ENCODE assay signal across 16 cellular contexts in genomic region chr2:101740555-101740964, GRCh38. TPM values are rescaled to one million over a fixed set of nuclear protein-coding genes. Genes with fewer than 3 reads are reported as not detected.
DNase-seq lines count a peak whose midpoint lies in the region; ATAC-seq, FAIRE-seq and TF ChIP-seq lines count a peak whose summit lies in the region.
"Had no signal": no experiment of that assay in that cellular context is flagged by ENCODE, and none has a peak within 500 bp of the region (broad histone marks: within the 10 kb centered on the region; RNA-seq: fewer than 3 reads in every experiment).

No MANE protein-coding gene starts in this region.

- POLR2A ChIA-PET in A549 (lab: Yijun Ruan, JAX), result no interaction called here

- TF ChIP-seq EP300 in A549 (IDR thresholded peaks at IDR 0.05), result no peak

- H3K27me3 Mint-ChIP-seq in H9 (ENCODE audit: low read depth) (no peaks in the 10 kb centered on the region), immature natural killer cell (ENCODE audit: low read depth in 3 of 3) (no peaks in the 10 kb centered on the region)
- H3K27me3 Mint-ChIP-seq: activated CD8-positive, alpha-beta memory T cell treated with anti-CD3 and anti-CD28 coated beads, Interleukin-2, amount 10 ng/mL, durations not matched to agents 7 days and 5 days; activated naive CD4-positive, alpha-beta T cell treated with anti-CD3 and anti-CD28 coated beads, Interleukin-2, amount 10 ng/mL, durations not matched to agents 7 days and 5 days; type B pancreatic cell had no signal

- 41% methylated on average over 1 of the region's 1 CpG for WGBS in A549 (ENCODE audit: missing lambda C conversion rate)
- no CpG with 5 or more reads among the region's 1 CpG for WGBS in H9 (ENCODE audit: extremely low coverage, insufficient read length, low lambda C conversion rate)
- WGBS in spleen, 5 donors, result 23 to 42% (median 33%) methylated on average over 1 of the region's 1 CpG

- H2BK15ac ChIP-seq in H9 (ENCODE audit: low read depth, low read length), result no peak overlapping the region

- no peak overlapping the region for H4K91ac ChIP-seq in H9 (ENCODE audit: insufficient read length, low read depth, low read length)

- H4K5ac ChIP-seq in H9 (ENCODE audit: insufficient read length, low read depth, low read length), result no peak overlapping the region

- peak overlapping the region in 2 of 3 experiments; percentile 56 to 89; a peak in 1 of 7 replicates for H3K27ac Mint-ChIP-seq in H9
- H3K27ac Mint-ChIP-seq in immature natural killer cell, result no peak overlapping the region
- H3K27ac Mint-ChIP-seq: activated CD8-positive, alpha-beta memory T cell treated with anti-CD3 and anti-CD28 coated beads, Interleukin-2, amount 10 ng/mL, durations not matched to agents 7 days and 5 days; activated naive CD4-positive, alpha-beta T cell treated with anti-CD3 and anti-CD28 coated beads, Interleukin-2, amount 10 ng/mL, durations not matched to agents 7 days and 5 days; type B pancreatic cell had no signal

- no peak for TF ChIP-seq RAD21 in A549 (conservative IDR thresholded peaks at IDR 0.05 in 1 of 2, IDR thresholded peaks at IDR 0.05 in 1 of 2)

- no peak overlapping the region for H4K8ac ChIP-seq in H9 (replicated peaks; ENCODE audit: insufficient read length, low read depth, low read length)

- H3K27ac ChIP-seq in A549 (peak overlapping the region in 1 of 2 experiments; percentile 28; a peak in 1 of 6 replicates), H9 (ENCODE audit: insufficient read length, low read depth, low read length) (no peak overlapping the region), SU-DHL-6 (ENCODE audit: low read depth, low read length) (no peak overlapping the region), layer of hippocampus (ENCODE audit: low read depth, low read length) (peak overlapping the region; percentile 13), spleen (peak overlapping the region in 4 of 8 donors; percentile 9 to 59 (median 42))

- no peak overlapping the region for H3K4me3 ChIP-seq in A549
- no peak overlapping the region for H3K4me3 ChIP-seq in SU-DHL-6 (ENCODE audit: insufficient read depth, low read length, poor library complexity, severe bottlenecking)
- no peak overlapping the region for H3K4me3 ChIP-seq in spleen
- H3K4me3 ChIP-seq: lung had no signal

- no peaks in the 10 kb centered on the region for H3K36me3 ChIP-seq in SU-DHL-6 (ENCODE audit: low read length)
- no peaks in the 10 kb centered on the region for H3K36me3 ChIP-seq in spleen

- peaks cover 3% of the 10 kb centered on the region for H3K79me1 ChIP-seq in H9 (ENCODE audit: insufficient read depth, low read depth, low read length, poor library complexity, severe bottlenecking)

- H3K14ac ChIP-seq in H9 (ENCODE audit: insufficient read depth, low read length), result no peak overlapping the region

- H3T11ph ChIP-seq in H9 (ENCODE audit: low read length), result no peak overlapping the region

- H3K9me3 Mint-ChIP-seq in H9 (no peaks in the 10 kb centered on the region), immature natural killer cell (no peaks in the 10 kb centered on the region)
- H3K9me3 Mint-ChIP-seq: activated naive CD4-positive, alpha-beta T cell treated with anti-CD3 and anti-CD28 coated beads, Interleukin-2, amount 10 ng/mL, durations not matched to agents 7 days and 5 days; type B pancreatic cell had no signal

- H2BK12ac ChIP-seq in H9 (ENCODE audit: insufficient read length, low read depth, low read length), result no peak overlapping the region

- H3K9ac ChIP-seq in H9 (ENCODE audit: extremely low read depth, insufficient read length, low read length), result no peak overlapping the region
- H3K9ac ChIP-seq in SU-DHL-6 (ENCODE audit: low read length), result no peak overlapping the region

- no peaks in the 10 kb centered on the region for H3K9me2 ChIP-seq in SU-DHL-6 (replicated peaks; ENCODE audit: insufficient read depth, low read length)

- H3K23me2 ChIP-seq in H9 (ENCODE audit: insufficient read length, low read depth, low read length, poor library complexity, severe bottlenecking), result no peaks in the 10 kb centered on the region

- H2AK5ac ChIP-seq in H9 (ENCODE audit: insufficient read length, low read length), result no peak overlapping the region

- H3K4ac ChIP-seq in H9 (ENCODE audit: low read depth, low read length), result no peak overlapping the region

- 0 out of 2 replicates have a peak, but pooled peaks cover 7% of the 10 kb centered on the region for H3F3A ChIP-seq in SU-DHL-6 (ENCODE audit: insufficient read depth)

- no peak overlapping the region for H2BK120ac ChIP-seq in H9 (ENCODE audit: low read depth, low read length, poor library complexity, severe bottlenecking)

- H2AFZ ChIP-seq in H9 (ENCODE audit: low read length), result no peak overlapping the region
- no peak overlapping the region for H2AFZ ChIP-seq in SU-DHL-6 (ENCODE audit: low read depth, low read length, severe bottlenecking)

- H3K18ac ChIP-seq in H9 (ENCODE audit: insufficient read length, low read depth, low read length), result no peak overlapping the region

- intact Hi-C loops in spleen (cut with DNase I; ENCODE audit: low total_unique reads), result no loop called here

- H3K4me2 ChIP-seq in A549 (peak overlapping the region; percentile 30), H9 (ENCODE audit: insufficient read depth, insufficient read length, low read length) (no peak overlapping the region), SU-DHL-6 (ENCODE audit: low read depth, low read length, poor library complexity, severe bottlenecking) (peak overlapping the region; percentile 12)

- no peak for ATAC-seq in A549
- no peak for ATAC-seq in GM18502 (IDR thresholded peaks at IDR 0.05; ENCODE audit: poor library complexity, unreplicated experiment)
- ATAC-seq: activated CD8-positive, alpha-beta memory T cell treated with anti-CD3 and anti-CD28 coated beads, Interleukin-2, amount 10 ng/mL, durations not matched to agents 7 days and 5 days had no signal

- H3K4me1 Mint-ChIP-seq in H9 (peaks cover 76 to 77% of the 10 kb centered on the region in 2 experiments), immature natural killer cell (peaks cover 70 to 91% of the 10 kb centered on the region in 2 donors)

- H3K4me1 ChIP-seq in A549, result peaks cover 76% of the 10 kb centered on the region
- H3K4me1 ChIP-seq in H9 (ENCODE audit: insufficient read depth, low read length), result peaks cover 3% of the 10 kb centered on the region; the same call in 1 of the 2 replicates
- peaks cover 24 to 97% (median 82%) of the 10 kb centered on the region in 6 donors for H3K4me1 ChIP-seq in spleen

- no peak overlapping the region for H2BK20ac ChIP-seq in H9 (ENCODE audit: low read depth, low read length, poor library complexity, severe bottlenecking)

- H3K36me3 Mint-ChIP-seq in H9 (ENCODE audit: insufficient read depth in 1 of 3, low read depth in 3 of 3) (peaks cover 0 to 9% (median 0%) of the 10 kb centered on the region in 3 experiments; a peak in 2 of 7 replicates), immature natural killer cell (no peaks in the 10 kb centered on the region)

- no peak overlapping the region; a peak in 1 of 5 replicates for H3K4me3 Mint-ChIP-seq in H9
- H3K4me3 Mint-ChIP-seq in immature natural killer cell, result no peak overlapping the region
- H3K4me3 Mint-ChIP-seq: activated CD8-positive, alpha-beta memory T cell treated with anti-CD3 and anti-CD28 coated beads, Interleukin-2, amount 10 ng/mL, durations not matched to agents 7 days and 5 days; activated naive CD4-positive, alpha-beta T cell treated with anti-CD3 and anti-CD28 coated beads, Interleukin-2, amount 10 ng/mL, durations not matched to agents 7 days and 5 days; type B pancreatic cell had no signal

- no peaks in the 10 kb centered on the region for H3K9me3 ChIP-seq in A549
- H3K9me3 ChIP-seq in H9 (ENCODE audit: control insufficient read depth, low read depth, low read length), result no peaks in the 10 kb centered on the region
- no peaks in the 10 kb centered on the region for H3K9me3 ChIP-seq in SU-DHL-6 (ENCODE audit: insufficient read depth, low read length)
- H3K9me3 ChIP-seq in spleen, result no peaks in the 10 kb centered on the region

- H3K56ac ChIP-seq in H9 (ENCODE audit: insufficient read length, low read depth, low read length), result no peak overlapping the region

- H3K79me2 ChIP-seq in H9 (ENCODE audit: insufficient read depth, low read length), result peaks cover 40% of the 10 kb centered on the region
- H3K79me2 ChIP-seq in SU-DHL-6 (ENCODE audit: insufficient read depth, low read length), result peaks cover 98% of the 10 kb centered on the region

- H3K27me3 ChIP-seq in H9 (ENCODE audit: insufficient read depth, low read length) (no peaks in the 10 kb centered on the region), SU-DHL-6 (ENCODE audit: low read length) (no peaks in the 10 kb centered on the region), layer of hippocampus (ENCODE audit: control insufficient read depth, insufficient read depth, low read length) (no peaks in the 10 kb centered on the region), spleen (replicated peaks in 1 of 7) (no peaks in the 10 kb centered on the region)

- no peak for TF ChIP-seq POLR2A in A549 (IDR thresholded peaks at IDR 0.05; ENCODE audit: low read length)
- no peak for TF ChIP-seq POLR2A in spleen (IDR thresholded peaks at IDR 0.05)

- no peak for TF ChIP-seq CTCF in A549 (IDR thresholded peaks at IDR 0.05)
- no peak for TF ChIP-seq CTCF in H9 (conservative IDR thresholded peaks at IDR 0.05)
- TF ChIP-seq CTCF in SU-DHL-6 (IDR thresholded peaks at IDR 0.05; ENCODE audit: insufficient read depth, low read length, poor library complexity, severe bottlenecking), result no peak
- TF ChIP-seq CTCF in spleen (IDR thresholded peaks at IDR 0.05 in 8 of 11, conservative IDR thresholded peaks at IDR 0.05 in 3 of 11), result no peak

- CTCF ChIA-PET in A549 (lab: Yijun Ruan, JAX), result no interaction called here

- H3K23ac ChIP-seq in H9 (ENCODE audit: insufficient read length, low read depth, low read length), result no peak overlapping the region

- no peak overlapping the region for H2BK5ac ChIP-seq in H9 (ENCODE audit: insufficient read length, low read length)

- no peak for FAIRE-seq in A549 (lab: Jason Lieb, UNC)
- FAIRE-seq: bronchial epithelial cell had no signal

- H4K20me1 ChIP-seq in H9 (ENCODE audit: control insufficient read depth, insufficient read depth, insufficient read length) (no peaks in the 10 kb centered on the region), SU-DHL-6 (ENCODE audit: low read depth, low read length) (peaks cover 21% of the 10 kb centered on the region)

- DNase-seq in A549 (ENCODE audit: low read depth in 1 of 2, low spot score in 1 of 2) (no peak), H9 (no peak), immature natural killer cell (no peak), spleen (no peak), RKO (ENCODE audit: low spot score) (no peak)
- DNase-seq: activated CD8-positive, alpha-beta memory T cell treated with anti-CD3 and anti-CD28 coated beads, Interleukin-2, amount 10 ng/mL, durations not matched to agents 7 days and 5 days; activated naive CD4-positive, alpha-beta T cell treated with anti-CD3 and anti-CD28 coated beads, Interleukin-2, amount 10 ng/mL, durations not matched to agents 7 days and 5 days; NCI-H1417; NCI-H446 treated with DMSO at 0.1 percent for 48 hours; Right ventricle myocardium superior had no signal

RNA-seq across cellular contexts. Expression of gene MAP4K4, which starts 43.1 kb away (rescaled TPM):
- polyA plus RNA-seq in A549 (2011; rRNA removed) (82.2 and 91.4 TPM in 2 replicates), A549 (2017; fragmentation: RNase III; extraction: RNeasy Plus Mini Kit Qiagen cat#74134 plus additional on column Dnase treatment) (60.8 to 69.6 TPM (median 61.9 TPM) in 3 replicates), immature natural killer cell (1 to 10 TPM; 2.1 to 4.6 (median 3.4) TPM), spleen (10 to 100 TPM; 16.7 to 19.0 (median 17.3) TPM)
- 34.1 and 37.0 TPM in 2 replicates for polyA plus RNA-seq in A549 (2012; cell fraction: cytosol; rRNA removed)
- 34.7 and 47.6 TPM in 2 replicates for polyA plus RNA-seq in A549 (2012; cell fraction: nucleus; rRNA removed)
- polyA minus RNA-seq in A549 (2011; rRNA and poly(A)+ RNA removed), result 122 and 124 TPM in 2 replicates
- total RNA-seq in H9 (2021) (125 and 132 TPM in 2 replicates), spleen (100 to 1,000 TPM in 1 of 7 donors, 10 to 100 TPM in 6; 69.5 to 108 (median 73.1) TPM)

Comparison
In these comparisons a context has a peak if more than half of its experiments do, and no peak if none do; other contexts are left out.
1. H3K27ac Mint-ChIP-seq: peak in H9 (2 of 3); none in immature natural killer cell (0 of 6).